1 cellular context compared by ENCODE assay signal in the genomic region with DNA sequence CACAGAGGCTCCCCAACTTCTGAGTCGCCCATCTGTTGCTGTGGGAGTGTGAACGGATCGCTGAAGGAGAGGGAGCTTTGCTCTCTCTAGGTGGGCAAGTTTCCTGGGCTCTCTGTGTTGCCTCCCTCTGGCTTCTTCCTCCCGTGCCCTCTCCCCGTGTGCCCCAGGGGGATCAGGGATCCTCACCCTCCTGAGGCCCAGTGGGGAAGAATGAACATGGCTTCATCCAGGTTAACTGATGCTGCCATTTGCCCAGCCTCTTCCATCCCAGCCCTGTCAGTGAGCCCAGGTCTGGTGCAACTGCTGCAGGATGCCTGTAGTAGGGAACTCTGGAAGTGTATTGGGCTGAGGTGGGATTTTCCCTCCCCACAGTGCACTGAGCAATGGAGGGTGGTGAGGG.
TF ChIP-seq lines count a peak whose summit lies in the region.

No MANE protein-coding gene starts in this region.

TF ChIP-seq in HEK293, 187 proteins besides CTCF, POLR2A, EP300 and RAD21:
- 0 out of 2 replicates have a peak, but pooled peaks have one; percentile 18 for TF ChIP-seq ZNF600 (tag by site-specific recombination; IDR thresholded peaks at IDR 0.05)
- TF ChIP-seq ZNF423 (tag by site-specific recombination; IDR thresholded peaks at IDR 0.05) = no peak
TF ChIP-seq in HEK293: peak in this region for 1.
